In the genomic region with DNA sequence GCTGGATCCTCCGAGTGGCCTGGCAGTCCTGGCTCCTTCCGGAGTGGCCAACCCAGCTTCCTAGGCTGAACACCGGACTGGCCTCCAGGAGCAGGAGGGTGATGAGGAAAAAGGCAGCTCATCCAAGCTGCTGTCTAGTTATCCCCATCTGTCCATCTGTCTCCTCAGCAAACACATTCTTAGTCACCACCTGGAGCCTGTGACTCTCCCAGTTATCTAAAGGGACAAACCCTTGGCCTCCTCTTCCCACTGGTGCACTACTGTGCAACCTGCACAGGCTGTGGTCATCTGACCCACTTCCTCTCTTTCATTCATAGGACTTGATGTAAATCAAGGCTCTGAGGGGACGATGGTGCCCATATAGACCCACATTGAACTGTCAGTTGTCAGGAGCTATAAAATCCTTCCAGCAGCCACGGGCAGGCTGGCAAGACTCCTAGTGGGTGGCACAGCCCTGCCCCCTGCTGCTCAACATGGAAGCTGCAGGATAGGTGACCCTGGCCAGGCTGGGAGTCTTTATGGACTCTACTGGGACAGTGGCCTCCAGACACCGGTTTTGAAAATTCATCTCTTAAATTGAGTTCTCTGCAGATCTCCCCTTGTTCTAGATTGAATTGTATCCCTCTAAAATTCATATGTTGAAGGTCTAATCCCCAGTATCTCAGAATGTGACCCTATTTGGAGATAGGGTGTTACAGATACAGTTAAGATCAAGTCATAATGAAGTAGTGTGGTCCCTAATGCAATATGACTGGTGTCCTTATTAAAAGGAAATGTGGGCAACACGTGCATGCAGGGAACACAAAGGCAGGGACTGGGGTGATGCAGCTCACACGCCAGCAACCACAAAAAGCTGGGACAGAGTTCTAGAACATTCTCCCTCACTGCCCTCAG, we compare ENCODE assay signal across 9 cellular contexts. TPM values are rescaled to one million over a fixed set of nuclear protein-coding genes. Genes with fewer than 3 reads are reported as not detected.
DNase-seq lines count a peak whose midpoint lies in the region; ATAC-seq and TF ChIP-seq lines count a peak whose summit lies in the region.
"Had no signal": no experiment of that assay in that cellular context is flagged by ENCODE, and none has a peak within 500 bp of the region (broad histone marks: within the 10 kb centered on the region; RNA-seq: fewer than 3 reads in every experiment).

No MANE protein-coding gene starts in this region.

- no peaks in the 10 kb centered on the region for H3K27me3 Mint-ChIP-seq in activated T-helper 1 cell treated with anti-CD3 and anti-CD28 coated beads, Interleukin-12 subunit alpha, Interleukin-12 subunit beta, Interleukin-2, Interleukin-4 antibody, amounts not matched to agents 30 ng/mL and 10 ng/mL and 1 ng/mL, durations not matched to agents 14 hours and 24 hours and 36 hours (ENCODE audit: insufficient read depth)

- TF ChIP-seq CTCF in fibroblast of pulmonary artery (IDR thresholded peaks at IDR 0.05; ENCODE audit: low read length, missing control alignments) (peak; percentile 98), neutrophil (IDR thresholded peaks at IDR 0.05) (peak; percentile 83)

- H3K27ac ChIP-seq in KOPT-K1 (ENCODE audit: low read depth, low read length, poor library complexity, severe bottlenecking) (peak overlapping the region; percentile 22), neutrophil (no peak overlapping the region)

- peaks cover 15% of the 10 kb centered on the region for H3K4me1 Mint-ChIP-seq in activated T-helper 1 cell treated with anti-CD3 and anti-CD28 coated beads, Interleukin-12 subunit alpha, Interleukin-12 subunit beta, Interleukin-2, Interleukin-4 antibody, amounts not matched to agents 30 ng/mL and 10 ng/mL and 1 ng/mL, durations not matched to agents 14 hours and 24 hours and 36 hours (ENCODE audit: low read depth)

- H3K9me3 ChIP-seq in KOPT-K1 (ENCODE audit: insufficient read depth, low read length, poor library complexity, severe bottlenecking) (no peaks in the 10 kb centered on the region), neutrophil (no peaks in the 10 kb centered on the region)

- H3K9me3 Mint-ChIP-seq in activated T-helper 1 cell treated with anti-CD3 and anti-CD28 coated beads, Interleukin-12 subunit alpha, Interleukin-12 subunit beta, Interleukin-2, Interleukin-4 antibody, amounts not matched to agents 30 ng/mL and 10 ng/mL and 1 ng/mL, durations not matched to agents 14 hours and 24 hours and 36 hours = no peaks in the 10 kb centered on the region

- no peaks in the 10 kb centered on the region for H3K4me1 ChIP-seq in neutrophil (ENCODE audit: control insufficient read depth in 1 of 2, insufficient read depth in 1 of 2, low read depth in 1 of 2, low read length in 1 of 2)

- intact Hi-C loops in activated T-helper 1 cell treated with anti-CD3 and anti-CD28 coated beads, Interleukin-12 subunit alpha, Interleukin-12 subunit beta, Interleukin-2, Interleukin-4 antibody, amounts not matched to agents 30 ng/mL and 10 ng/mL and 1 ng/mL, durations not matched to agents 14 hours and 24 hours and 36 hours (cut with micrococcal nuclease) = loop anchor here (1.0 kb wide), 5 partner anchors 17 to 182 kb away; partner anchors contain the start of gene ASTL

- DNase-seq in COR-L47 (lab: John Stamatoyannopoulos, UW) (peak; percentile 44), RPMI7951 (ENCODE audit: low read depth) (peak; percentile 57), fibroblast of pulmonary artery (ENCODE audit: low read depth) (peak; percentile 70), superior temporal gyrus (ENCODE audit: extremely low spot score) (peak; percentile 91)
- DNase-seq in activated T-helper 1 cell treated with anti-CD3 and anti-CD28 coated beads, Interleukin-12 subunit alpha, Interleukin-12 subunit beta, Interleukin-2, Interleukin-4 antibody, amounts not matched to agents 30 ng/mL and 10 ng/mL and 1 ng/mL, durations not matched to agents 14 hours and 24 hours and 36 hours (ENCODE audit: low spot score) = peak; percentile 73

- no peaks in the 10 kb centered on the region for H3K27me3 ChIP-seq in neutrophil

- H3K36me3 ChIP-seq in KOPT-K1 (ENCODE audit: insufficient read depth, low read length) (no peaks in the 10 kb centered on the region), neutrophil (no peaks in the 10 kb centered on the region)

- H3K4me3 ChIP-seq in fibroblast of pulmonary artery (replicated peaks; ENCODE audit: low read depth, low read length) = no peak overlapping the region
- no peak overlapping the region for H3K4me3 ChIP-seq in neutrophil (ENCODE audit: low read depth in 1 of 2, low read length in 1 of 2)

- peak overlapping the region; percentile 69 for H3K27ac Mint-ChIP-seq in activated T-helper 1 cell treated with anti-CD3 and anti-CD28 coated beads, Interleukin-12 subunit alpha, Interleukin-12 subunit beta, Interleukin-2, Interleukin-4 antibody, amounts not matched to agents 30 ng/mL and 10 ng/mL and 1 ng/mL, durations not matched to agents 14 hours and 24 hours and 36 hours

- H3K36me3 Mint-ChIP-seq in activated T-helper 1 cell treated with anti-CD3 and anti-CD28 coated beads, Interleukin-12 subunit alpha, Interleukin-12 subunit beta, Interleukin-2, Interleukin-4 antibody, amounts not matched to agents 30 ng/mL and 10 ng/mL and 1 ng/mL, durations not matched to agents 14 hours and 24 hours and 36 hours (ENCODE audit: low read depth) = no peaks in the 10 kb centered on the region

- peak overlapping the region; percentile 59 for H3K4me3 Mint-ChIP-seq in activated T-helper 1 cell treated with anti-CD3 and anti-CD28 coated beads, Interleukin-12 subunit alpha, Interleukin-12 subunit beta, Interleukin-2, Interleukin-4 antibody, amounts not matched to agents 30 ng/mL and 10 ng/mL and 1 ng/mL, durations not matched to agents 14 hours and 24 hours and 36 hours

- peak; percentile 76 for ATAC-seq in GM21423 (IDR thresholded peaks at IDR 0.05; ENCODE audit: unreplicated experiment)

RNA-seq across cellular contexts. Expression of gene DUSP2, which starts 29.3 kb away (rescaled TPM):
- 0.49 and 0.84 TPM in 2 replicates for total RNA-seq in RPMI7951 (2014; rRNA removed; shearing (Covaris generic))
- total RNA-seq in activated T-helper 1 cell treated with anti-CD3 and anti-CD28 coated beads, Interleukin-12 subunit alpha, Interleukin-12 subunit beta, Interleukin-2, Interleukin-4 antibody, amounts not matched to agents 30 ng/mL and 10 ng/mL and 1 ng/mL, durations not matched to agents 14 hours and 24 hours and 36 hours = 494 and 500 TPM in 2 replicates

RNA-seq across cellular contexts. Expression of gene STARD7, which starts 34.1 kb away (rescaled TPM):
- 131 and 142 TPM in 2 replicates for total RNA-seq in RPMI7951 (2014; rRNA removed; shearing (Covaris generic))
- 216 and 229 TPM in 2 replicates for total RNA-seq in activated T-helper 1 cell treated with anti-CD3 and anti-CD28 coated beads, Interleukin-12 subunit alpha, Interleukin-12 subunit beta, Interleukin-2, Interleukin-4 antibody, amounts not matched to agents 30 ng/mL and 10 ng/mL and 1 ng/mL, durations not matched to agents 14 hours and 24 hours and 36 hours

RNA-seq across cellular contexts. Expression of gene ASTL, which starts 36.2 kb away (rescaled TPM):
- not detected in 2 replicates for total RNA-seq in RPMI7951 (2014; rRNA removed; shearing (Covaris generic))
- 2.0 and 2.9 TPM in 2 replicates for total RNA-seq in activated T-helper 1 cell treated with anti-CD3 and anti-CD28 coated beads, Interleukin-12 subunit alpha, Interleukin-12 subunit beta, Interleukin-2, Interleukin-4 antibody, amounts not matched to agents 30 ng/mL and 10 ng/mL and 1 ng/mL, durations not matched to agents 14 hours and 24 hours and 36 hours
- total RNA-seq: T-helper 2 cell treated with Interferon-gamma antibody and Interleukin-4, amounts not matched to agents 100 ng/mL and 5 ng/mL, for 36 hours had no signal

RNA-seq across cellular contexts. Expression of gene ADRA2B, which starts 58.1 kb away (rescaled TPM):
- not detected in 2 replicates for total RNA-seq in RPMI7951 (2014; rRNA removed; shearing (Covaris generic))
- 0.12 and 0.21 TPM in 2 replicates for total RNA-seq in activated T-helper 1 cell treated with anti-CD3 and anti-CD28 coated beads, Interleukin-12 subunit alpha, Interleukin-12 subunit beta, Interleukin-2, Interleukin-4 antibody, amounts not matched to agents 30 ng/mL and 10 ng/mL and 1 ng/mL, durations not matched to agents 14 hours and 24 hours and 36 hours

Comparison
In these comparisons a context has a peak if more than half of its experiments do, and no peak if none do; other contexts are left out.
1. RNA of gene DUSP2, which starts 29.3 kb away (total RNA-seq): 494 to 500 TPM in activated T-helper 1 cell treated with anti-CD3 and anti-CD28 coated beads, Interleukin-12 subunit alpha, Interleukin-12 subunit beta, Interleukin-2, Interleukin-4 antibody, amounts not matched to agents 30 ng/mL and 10 ng/mL and 1 ng/mL, durations not matched to agents 14 hours and 24 hours and 36 hours; 0.49 to 0.84 TPM in RPMI7951; every median in the first group is over 100 times any median in the second.
2. Peak in every context shown above with its lines, with median percentiles within 50 percentile points of each other: DNase-seq.